In genomic region chr11:132047167-132047566, GRCh38 we compare ENCODE assay signal across 20 cellular contexts.
"Had no signal": no experiment of that assay in that cellular context is flagged by ENCODE, and none has a peak within 500 bp of the region (broad histone marks: within the 10 kb centered on the region; RNA-seq: fewer than 3 reads in every experiment).

No MANE protein-coding gene starts in this region.

- H3K4me3 ChIP-seq: colonic mucosa, heart left ventricle, mucosa of descending colon, psoas muscle, right lobe of liver, stomach, thoracic aorta, transverse colon had no signal

- H3K9me3 Mint-ChIP-seq: endodermal cell had no signal

- H3K27ac Mint-ChIP-seq: endodermal cell; natural killer cell treated with Interleukin-12 subunit alpha and Interleukin-12 subunit beta and Interleukin-15 and Interleukin-18, amount 100 ng/mL, for 72 hours had no signal

- H3K27me3 ChIP-seq: colonic mucosa, heart left ventricle, right lobe of liver, transverse colon had no signal

- DNase-seq: colonic mucosa; dermis blood vessel endothelial cell; effector CD4-positive, alpha-beta T cell; endodermal cell; erythroblast; heart left ventricle; hippocampal formation; mammary epithelial cell; mucosa of descending colon; occipital lobe; psoas muscle; retina; right lobe of liver; small intestine; stimulated activated CD4-positive, alpha-beta T cell treated with anti-CD3 and anti-CD28 coated beads, Interleukin-12 subunit alpha, Interleukin-12 subunit beta, amount 100 ng/mL, for 4 hours; stimulated activated naive CD4-positive, alpha-beta T cell; stomach; transverse colon had no signal

- H3K27me3 Mint-ChIP-seq: natural killer cell treated with Interleukin-12 subunit alpha and Interleukin-12 subunit beta and Interleukin-15 and Interleukin-18, amount 100 ng/mL, for 72 hours had no signal

- H3K4me3 Mint-ChIP-seq: endodermal cell; natural killer cell treated with Interleukin-12 subunit alpha and Interleukin-12 subunit beta and Interleukin-15 and Interleukin-18, amount 100 ng/mL, for 72 hours had no signal

- ATAC-seq: heart left ventricle; mucosa of descending colon; natural killer cell treated with Interleukin-12 subunit alpha and Interleukin-12 subunit beta and Interleukin-15 and Interleukin-18, amount 100 ng/mL, for 72 hours; psoas muscle had no signal

- H3K4me1 ChIP-seq: colonic mucosa, psoas muscle, right lobe of liver, stomach, transverse colon had no signal

- H3K36me3 ChIP-seq: colonic mucosa, heart left ventricle, right lobe of liver, stomach, thoracic aorta, transverse colon had no signal

- H3K36me3 Mint-ChIP-seq: natural killer cell treated with Interleukin-12 subunit alpha and Interleukin-12 subunit beta and Interleukin-15 and Interleukin-18, amount 100 ng/mL, for 72 hours had no signal

- H3K9me3 ChIP-seq: colonic mucosa, heart left ventricle, mucosa of descending colon, psoas muscle, right lobe of liver, thoracic aorta, transverse colon had no signal

- H3K4me1 Mint-ChIP-seq: endodermal cell had no signal
